13 cellular contexts compared by ENCODE assay signal in the genomic region with DNA sequence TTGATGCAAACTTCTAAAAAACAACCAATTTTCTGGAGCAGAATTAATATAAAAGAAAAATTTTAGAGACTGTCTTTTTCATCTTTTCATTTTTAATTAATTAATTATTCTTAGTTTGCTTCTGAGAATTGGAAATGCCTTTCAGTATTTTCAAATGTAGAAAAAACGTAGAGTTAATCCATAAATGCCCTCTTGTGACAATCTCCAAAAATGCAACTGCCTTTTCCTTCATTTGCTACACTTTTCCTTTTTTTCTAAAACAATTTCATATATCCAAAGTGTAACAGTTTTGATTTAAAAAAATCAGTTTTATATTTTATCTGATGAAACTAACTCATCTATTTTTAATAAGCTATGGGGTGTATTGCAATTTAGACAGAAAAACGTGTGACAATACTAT.
DNase-seq lines count a peak whose midpoint lies in the region; ATAC-seq and TF ChIP-seq lines count a peak whose summit lies in the region.
"Had no signal": no experiment of that assay in that cellular context is flagged by ENCODE, and none has a peak within 500 bp of the region (broad histone marks: within the 10 kb centered on the region; RNA-seq: fewer than 3 reads in every experiment).

No MANE protein-coding gene starts in this region.

- CTCF ChIA-PET in AG04449 (lab: Yijun Ruan, JAX): interaction anchor here (0.8 to 2.5 kb wide), 11 partner anchors 9 to 764 kb away, joined by 3 to 14 read pairs (median 4); no protein-coding TSS in a partner anchor

- H3K27me3 ChIP-seq in foreskin keratinocyte: no peaks in the 10 kb centered on the region

- H3K27ac ChIP-seq in foreskin keratinocyte: no peak overlapping the region
- H3K27ac ChIP-seq: epithelial cell of prostate had no signal

- TF ChIP-seq CTCF in AG04449 (IDR thresholded peaks at IDR 0.05; ENCODE audit: insufficient read depth, low read length, missing control alignments): peak; percentile 3
- peak; percentile 46 for TF ChIP-seq CTCF in foreskin keratinocyte (conservative IDR thresholded peaks at IDR 0.05)

- DNase-seq in AG04449 (ENCODE audit: low read depth, low spot score) (no peak), HT1080 (ENCODE audit: low read depth) (peak; percentile 28), SHP77 treated with DMSO at 0.1 percent for 48 hours (lab: John Stamatoyannopoulos, UW) (peak; percentile 52), foreskin keratinocyte (no peak), cerebellum (ENCODE audit: low spot score) (no peak), HuH-7 (ENCODE audit: low spot score) (no peak), cardiac septum (ENCODE audit: low spot score) (no peak), NCI-H187 (lab: John Stamatoyannopoulos, UW) (no peak)
- DNase-seq: activated CD4-positive, alpha-beta memory T cell treated with anti-CD3 and anti-CD28 coated beads, Interleukin-2, amount 10 ng/mL, durations not matched to agents 7 days and 5 days; activated naive CD8-positive, alpha-beta T cell treated with anti-CD3 and anti-CD28 coated beads, Interleukin-2, amount 10 ng/mL, durations not matched to agents 7 days and 5 days; left cardiac atrium; stimulated activated naive B cell treated with anti-CD40 and anti-IgM and Interleukin-4, amounts not matched to agents 10 μg/mL and 1 μg/mL and 100 μg/mL, for 72 hours had no signal

- ATAC-seq in foreskin keratinocyte: no peak
- ATAC-seq: left cardiac atrium; stimulated activated naive B cell treated with anti-CD40 and anti-IgM and Interleukin-4, amounts not matched to agents 10 μg/mL and 1 μg/mL and 100 μg/mL, for 72 hours had no signal

- POLR2A ChIA-PET in AG04449 (lab: Yijun Ruan, JAX): no interaction called here

- H3K4me3 ChIP-seq in AG04449 (ENCODE audit: low read depth, low read length): no peak overlapping the region

- intact Hi-C loops in cardiac septum (cut with DNase I): no loop called here

- no peaks in the 10 kb centered on the region for H3K4me1 ChIP-seq in foreskin keratinocyte

Comparison
In these comparisons a context has a peak if more than half of its experiments do, and no peak if none do; other contexts are left out.
1. DNase-seq: peak in HT1080 (single experiment) and SHP77 treated with DMSO at 0.1 percent for 48 hours (single experiment); none in AG04449 (single experiment), foreskin keratinocyte (0 of 2), cerebellum (single experiment), HuH-7 (single experiment), cardiac septum (single experiment) and NCI-H187 (0 of 2).